6 cellular contexts compared by ENCODE assay signal in genomic region chr2:31966402-31966801, GRCh38. TPM values are rescaled to one million over a fixed set of nuclear protein-coding genes. Genes with fewer than 3 reads are reported as not detected.
DNase-seq lines count a peak whose midpoint lies in the region; ATAC-seq, FAIRE-seq and TF ChIP-seq lines count a peak whose summit lies in the region.
"Not testable (repeated sequence)": the region's sequence is repeated elsewhere in the genome, so short reads cannot be mapped to it uniquely, and the experiment has no call there.

No MANE protein-coding gene starts in this region.

- not testable (repeated sequence) for H3K9ac ChIP-seq in GM12878 (ENCODE audit: control insufficient read depth, insufficient read depth, low read length)

- not testable (repeated sequence) for TF ChIP-seq EP300 in GM12878 (IDR thresholded peaks at IDR 0.05; ENCODE audit: borderline replicate concordance in 1 of 2, control insufficient read depth in 1 of 2, low read depth in 2 of 2, low read length in 2 of 2)

- 46% methylated on average over 6 of the region's 6 CpGs for WGBS in GM12878 (ENCODE audit: insufficient coverage, insufficient replicate concordance, low lambda C conversion rate, missing lambda C conversion rate)

- not testable (repeated sequence) for TF ChIP-seq RAD21 in GM12878 (IDR thresholded peaks at IDR 0.05; ENCODE audit: insufficient read depth, low read depth, low read length)

- H3K9me3 ChIP-seq in GM12878 (replicated peaks; ENCODE audit: control insufficient read depth, insufficient read depth, low read length): not testable (repeated sequence)

- in situ Hi-C loops in GM12878 (cut with MboI): not testable (repeated sequence)

- H3K79me2 ChIP-seq in GM12878 (ENCODE audit: control insufficient read depth, insufficient read depth, low read length): peaks cover 64% of the 10 kb centered on the region

- not testable (repeated sequence) for TF ChIP-seq POLR2A in GM12892 (IDR thresholded peaks at IDR 0.05; ENCODE audit: low read depth, low read length); GM12878 (IDR thresholded peaks at IDR 0.05; ENCODE audit: low read depth, low read length)

- peak; percentile 67 for FAIRE-seq in GM12892 (lab: Jason Lieb, UNC)
- FAIRE-seq in GM12878 (lab: Jason Lieb, UNC): not testable (repeated sequence)

- peaks cover 20 to 38% of the 10 kb centered on the region in 2 donors for H3K4me1 Mint-ChIP-seq in stimulated activated naive B cell treated with anti-CD40 and anti-IgM and Interleukin-4, amounts not matched to agents 10 μg/mL and 1 μg/mL and 100 μg/mL, for 72 hours

- SMC1A ChIA-PET in GM12878 (lab: Charles Lee; ENCODE audit: uncharacterized antibody, unreplicated experiment): interaction anchor here (1.2 to 1.8 kb wide), 3 partner anchors 9 to 43 kb away, joined by 3 to 5 read pairs (median 3); no protein-coding TSS in a partner anchor

- not testable (repeated sequence) for H3K4me3 Mint-ChIP-seq in stimulated activated naive B cell treated with anti-CD40 and anti-IgM and Interleukin-4, amounts not matched to agents 10 μg/mL and 1 μg/mL and 100 μg/mL, for 72 hours

- peak; percentile 70 for ATAC-seq in GM19023 (IDR thresholded peaks at IDR 0.05; ENCODE audit: unreplicated experiment)
- peak; percentile 71 for ATAC-seq in HG02610 (IDR thresholded peaks at IDR 0.05; ENCODE audit: unreplicated experiment)
- peak; percentile 50 for ATAC-seq in HG02763 (IDR thresholded peaks at IDR 0.05; ENCODE audit: unreplicated experiment)
- peak; percentile 63 for ATAC-seq in GM12878
- peak; percentile 25 to 38 for ATAC-seq in stimulated activated naive B cell treated with anti-CD40 and anti-IgM and Interleukin-4, amounts not matched to agents 10 μg/mL and 1 μg/mL and 100 μg/mL, for 72 hours (replicated peaks)

- not testable (repeated sequence) for H3K9me3 Mint-ChIP-seq in stimulated activated naive B cell treated with anti-CD40 and anti-IgM and Interleukin-4, amounts not matched to agents 10 μg/mL and 1 μg/mL and 100 μg/mL, for 72 hours

- BruUV-seq in GM12878 (replicated peaks; lab: Mats Ljungman, UMichigan): not testable (repeated sequence)

- DNase-seq in GM12892 (ENCODE audit: insufficient read length); GM12878 (ENCODE audit: low read depth, low spot score); stimulated activated naive B cell treated with anti-CD40 and anti-IgM and Interleukin-4, amounts not matched to agents 10 μg/mL and 1 μg/mL and 100 μg/mL, for 72 hours: not testable (repeated sequence)

- intact Hi-C loops in GM12878 (cut with micrococcal nuclease; ENCODE audit: unreplicated experiment): loop anchor here (5.0 kb wide), 1 partner anchor 41 kb away; no protein-coding TSS in a partner anchor

- peak overlapping the region; percentile 9; the same call in 1 of the 2 replicates for H3K27ac ChIP-seq in GM12878 (ENCODE audit: control insufficient read depth, insufficient read depth)

- H2AFZ ChIP-seq in GM12878 (ENCODE audit: control insufficient read depth, low read depth, low read length): not testable (repeated sequence)

- H3K36me3 Mint-ChIP-seq in stimulated activated naive B cell treated with anti-CD40 and anti-IgM and Interleukin-4, amounts not matched to agents 10 μg/mL and 1 μg/mL and 100 μg/mL, for 72 hours: peaks cover 3 to 17% of the 10 kb centered on the region in 2 donors

- H3K4me1 ChIP-seq in GM12878 (ENCODE audit: control insufficient read depth, insufficient read depth, low read length): not testable (repeated sequence)

- H3K4me3 ChIP-seq in GM12878: peak overlapping the region; percentile 33; the same call in 1 of the 2 replicates

- CTCF ChIA-PET in GM12878 (lab: Yijun Ruan, JAX): not testable (repeated sequence)

- TF ChIP-seq CTCF in GM12878 (IDR thresholded peaks at IDR 0.05 in 2 of 3, conservative IDR thresholded peaks at IDR 0.05 in 1 of 3; ENCODE audit: control insufficient read depth in 2 of 3, extremely low read depth in 1 of 3, insufficient read depth in 1 of 3, low read depth in 3 of 3, low read length in 3 of 3): not testable (repeated sequence)

- not testable (repeated sequence) for H3K27me3 Mint-ChIP-seq in stimulated activated naive B cell treated with anti-CD40 and anti-IgM and Interleukin-4, amounts not matched to agents 10 μg/mL and 1 μg/mL and 100 μg/mL, for 72 hours

- H3K36me3 ChIP-seq in GM12878 (ENCODE audit: control insufficient read depth in 2 of 2, insufficient read depth in 2 of 2, low read length in 1 of 2): not testable (repeated sequence)

- H3K27me3 ChIP-seq in GM12878 (replicated peaks in 1 of 2; ENCODE audit: control insufficient read depth in 2 of 2, insufficient read depth in 2 of 2, low read length in 1 of 2): not testable (repeated sequence)

- not testable (repeated sequence) for H3K27ac Mint-ChIP-seq in stimulated activated naive B cell treated with anti-CD40 and anti-IgM and Interleukin-4, amounts not matched to agents 10 μg/mL and 1 μg/mL and 100 μg/mL, for 72 hours

- RAD21 ChIA-PET in GM12878 (lab: Charles Lee; ENCODE audit: unreplicated experiment): interaction anchor here (0.9 kb wide), 1 partner anchor 41 kb away, joined by 5 read pairs; no protein-coding TSS in a partner anchor

- not testable (repeated sequence) for H4K20me1 ChIP-seq in GM12878 (ENCODE audit: control insufficient read depth, insufficient read depth)

- not testable (repeated sequence) for H3K4me2 ChIP-seq in GM12878 (ENCODE audit: control insufficient read depth, insufficient read depth)

- POLR2A ChIA-PET in GM12878 (lab: Charles Lee): interaction anchor here (0.6 to 1.3 kb wide), 3 partner anchors 11 to 40 kb away, joined by 3 to 5 read pairs (median 3); no protein-coding TSS in a partner anchor

TF ChIP-seq in GM12878, 131 proteins besides CTCF, POLR2A, EP300 and RAD21:
- TF ChIP-seq NFIC (IDR thresholded peaks at IDR 0.05; ENCODE audit: low read depth, low read length) (0 out of 2 replicates have a peak, but pooled peaks have one; percentile 20), NR2F1 (conservative IDR thresholded peaks at IDR 0.05) (peak; percentile 75), RUNX3 (IDR thresholded peaks at IDR 0.05; ENCODE audit: low read length) (0 out of 2 replicates have a peak, but pooled peaks have one; percentile 12), BHLHE40 (IDR thresholded peaks at IDR 0.05; ENCODE audit: borderline replicate concordance in 1 of 2, low read depth in 2 of 2, low read length in 1 of 2) (peak in 1 of 2 experiments; percentile 25; a peak in 1 of 4 replicates), MLLT1 (IDR thresholded peaks at IDR 0.05) (0 out of 2 replicates have a peak, but pooled peaks have one; percentile 17), MEF2A (IDR thresholded peaks at IDR 0.05; ENCODE audit: insufficient read depth, low read depth, low read length) (0 out of 2 replicates have a peak, but pooled peaks have one; percentile 20), RELA (IDR thresholded peaks at IDR 0.05; ENCODE audit: borderline replicate concordance, partially characterized antibody) (peak; percentile 59)

RNA-seq across cellular contexts. Expression of gene MEMO1, which starts 44.4 kb away (rescaled TPM):
- 63.3 TPM for polyA plus RNA-seq in GM12892 (2012; ENCODE audit: missing spikeins)
- total RNA-seq in GM12878 (2013; cell fraction: nucleolus; rRNA removed): 61.0 and 68.9 TPM in 2 replicates
- total RNA-seq in GM12878 (2014; rRNA removed) (39.5 and 39.8 TPM in 2 replicates), GM12878 (2014; rRNA removed; fragmentation: Illumina TruSeq; extraction: Trizol) (62.6 and 66.1 TPM in 2 replicates), GM12878 (2021) (66.7 and 68.4 TPM in 2 replicates)
- polyA plus RNA-seq in GM12878 (2011; ENCODE audit: low read depth): 37.4 TPM
- polyA plus RNA-seq in GM12878 (2011; rRNA removed) (79.6 and 91.7 TPM in 2 replicates), GM12878 (2014; fragmentation: Illumina TruSeq; extraction: Trizol) (67.7 and 70.4 TPM in 2 replicates), GM12878 (2014; fragmentation: Nextera tagmentation; extraction: Ambion mirVana) (10 to 100 TPM; 73.9 to 99.1 TPM), GM12878 (2014; rRNA removed) (69.6 and 74.9 TPM in 2 replicates), GM12878 (2016; fragmentation: Nextera tagmentation; extraction: Ambion mirVana) (10 to 100 TPM; 68.2 to 79.9 TPM)
- 37.9 and 50.4 TPM in 2 replicates for polyA plus RNA-seq in GM12878 (2011; cell fraction: cytosol; rRNA removed)
- 44.6 and 47.1 TPM in 2 replicates for polyA plus RNA-seq in GM12878 (2011; cell fraction: nucleus; rRNA removed)
- polyA plus RNA-seq in GM12878 (2012): 42.1 and 51.1 TPM in 2 replicates
- 58.7 and 61.4 TPM in 2 replicates for polyA minus RNA-seq in GM12878 (2011; rRNA and poly(A)+ RNA removed)
- polyA minus RNA-seq in GM12878 (2011; cell fraction: cytosol; rRNA and poly(A)+ RNA removed): 21.1 and 23.0 TPM in 2 replicates
- 24.7 and 40.9 TPM in 2 replicates for polyA minus RNA-seq in GM12878 (2011; cell fraction: nucleus; rRNA and poly(A)+ RNA removed)
